ENCODE assay signal across 8 cellular contexts in genomic region chr12:106978035-106978800, GRCh38. TPM values are rescaled to one million over a fixed set of nuclear protein-coding genes. Genes with fewer than 3 reads are reported as not detected.
DNase-seq lines count a peak whose midpoint lies in the region; ATAC-seq, FAIRE-seq and TF ChIP-seq lines count a peak whose summit lies in the region.

No MANE protein-coding gene starts in this region.

- peaks cover 25% of the 10 kb centered on the region for H3K36me3 Mint-ChIP-seq in activated CD4-positive, alpha-beta T cell treated with anti-CD3 and anti-CD28 coated beads, Interleukin-2, amount 10 ng/mL, durations not matched to agents 7 days and 5 days (ENCODE audit: low read depth)

- no peak for TF ChIP-seq CTCF in fibroblast of pulmonary artery (IDR thresholded peaks at IDR 0.05; ENCODE audit: low read length, missing control alignments)

- no peak for ATAC-seq in GM19351 (IDR thresholded peaks at IDR 0.05; ENCODE audit: unreplicated experiment)

- DNase-seq in NCI-H748 treated with DMSO at 0.1 percent for 48 hours (lab: John Stamatoyannopoulos, UW) = peak; percentile 32
- peak; percentile 63 for DNase-seq in fibroblast of pulmonary artery (ENCODE audit: low read depth)
- peak; percentile 55 for DNase-seq in pons (ENCODE audit: low spot score)
- no peak for DNase-seq in NCI-H1436 (lab: John Stamatoyannopoulos, UW)
- no peak for DNase-seq in activated CD4-positive, alpha-beta T cell treated with anti-CD3 and anti-CD28 coated beads, Interleukin-2, amount 10 ng/mL, durations not matched to agents 7 days and 5 days
- no peak for DNase-seq in NCI-H146 (lab: John Stamatoyannopoulos, UW)

- POLR2A ChIA-PET in activated CD4-positive, alpha-beta T cell treated with anti-CD3 and anti-CD28 coated beads, Interleukin-2, amount 10 ng/mL, durations not matched to agents 7 days and 5 days (lab: Charles Lee) = no interaction called here

- H3K9me3 Mint-ChIP-seq in activated CD4-positive, alpha-beta T cell treated with anti-CD3 and anti-CD28 coated beads, Interleukin-2, amount 10 ng/mL, durations not matched to agents 7 days and 5 days = no peaks in the 10 kb centered on the region

- CTCF ChIA-PET in activated CD4-positive, alpha-beta T cell treated with anti-CD3 and anti-CD28 coated beads, Interleukin-2, amount 10 ng/mL, durations not matched to agents 7 days and 5 days (lab: Charles Lee) = interaction anchor here (1.3 to 1.7 kb wide), 2 partner anchors 9 to 23 kb away, joined by 3 read pairs; partner anchors contain the start of genes MTERF2 and TMEM263

- no peaks in the 10 kb centered on the region for H3K4me1 Mint-ChIP-seq in activated CD4-positive, alpha-beta T cell treated with anti-CD3 and anti-CD28 coated beads, Interleukin-2, amount 10 ng/mL, durations not matched to agents 7 days and 5 days

- FAIRE-seq in G401.6 (lab: Jason Lieb, UNC) = peak; percentile 56

- no peak overlapping the region for H3K27ac Mint-ChIP-seq in activated CD4-positive, alpha-beta T cell treated with anti-CD3 and anti-CD28 coated beads, Interleukin-2, amount 10 ng/mL, durations not matched to agents 7 days and 5 days

- H3K27me3 Mint-ChIP-seq in activated CD4-positive, alpha-beta T cell treated with anti-CD3 and anti-CD28 coated beads, Interleukin-2, amount 10 ng/mL, durations not matched to agents 7 days and 5 days = no peaks in the 10 kb centered on the region

- no peak overlapping the region for H3K4me3 ChIP-seq in fibroblast of pulmonary artery (replicated peaks; ENCODE audit: low read depth, low read length)

- H3K4me3 Mint-ChIP-seq in activated CD4-positive, alpha-beta T cell treated with anti-CD3 and anti-CD28 coated beads, Interleukin-2, amount 10 ng/mL, durations not matched to agents 7 days and 5 days = no peak overlapping the region

RNA-seq across cellular contexts. Expression of gene MTERF2, which starts 8.7 kb away (rescaled TPM):
- 1 to 10 TPM; 6.8 to 7.7 TPM for total RNA-seq in activated CD4-positive, alpha-beta T cell treated with anti-CD3 and anti-CD28 coated beads, Interleukin-2, amount 10 ng/mL, durations not matched to agents 7 days and 5 days

RNA-seq across cellular contexts. Expression of gene TMEM263, which starts 22.5 kb away (rescaled TPM):
- total RNA-seq in activated CD4-positive, alpha-beta T cell treated with anti-CD3 and anti-CD28 coated beads, Interleukin-2, amount 10 ng/mL, durations not matched to agents 7 days and 5 days = 10 to 100 TPM; 32.6 to 33.2 TPM

Comparison
In these comparisons a context has a peak if more than half of its experiments do, and no peak if none do; other contexts are left out.
1. DNase-seq: peak in NCI-H748 treated with DMSO at 0.1 percent for 48 hours (single experiment), fibroblast of pulmonary artery (single experiment) and pons (single experiment); none in NCI-H1436 (single experiment), activated CD4-positive, alpha-beta T cell treated with anti-CD3 and anti-CD28 coated beads, Interleukin-2, amount 10 ng/mL, durations not matched to agents 7 days and 5 days (single experiment) and NCI-H146 (single experiment).